11 cellular contexts compared by ENCODE assay signal in genomic region chr16:16240667-16241066, GRCh38. TPM values are rescaled to one million over a fixed set of nuclear protein-coding genes. Genes with fewer than 3 reads are reported as not detected.
DNase-seq lines count a peak whose midpoint lies in the region; ATAC-seq and TF ChIP-seq lines count a peak whose summit lies in the region.
"Not testable (repeated sequence)": the region's sequence is repeated elsewhere in the genome, so short reads cannot be mapped to it uniquely, and the experiment has no call there.
"Had no signal": no experiment of that assay in that cellular context is flagged by ENCODE, and none has a peak within 500 bp of the region (broad histone marks: within the 10 kb centered on the region; RNA-seq: fewer than 3 reads in every experiment).

No MANE protein-coding gene starts in this region.

- not testable (repeated sequence) for H3K9me3 ChIP-seq in cardiac muscle cell (ENCODE audit: low read depth); heart right ventricle; aorta (ENCODE audit: control insufficient read depth, low read length)

- H3K36me3 ChIP-seq in cardiac muscle cell; heart right ventricle; aorta (ENCODE audit: control insufficient read depth in 1 of 2, insufficient read depth in 2 of 2, low read length in 1 of 2): not testable (repeated sequence)

- not testable (repeated sequence) for TF ChIP-seq CTCF in cardiac muscle cell (IDR thresholded peaks at IDR 0.05; ENCODE audit: low read depth, low read length); heart right ventricle (IDR thresholded peaks at IDR 0.05)

- peak overlapping the region; percentile 39 for H3K27ac ChIP-seq in cardiac muscle cell
- H3K27ac ChIP-seq in heart right ventricle; aorta (ENCODE audit: low read depth in 1 of 2, low read length in 2 of 2): not testable (repeated sequence)

- ATAC-seq in Right ventricle myocardium inferior (peak; percentile 73), heart right ventricle (peak in 7 of 8 donors; percentile 59 to 91 (median 74)), left ventricle myocardium superior (peak; percentile 81), aorta (ENCODE audit: low FRiP score) (peak; percentile 36)

- H3K4me1 ChIP-seq in cardiac muscle cell (ENCODE audit: low read depth); heart right ventricle; aorta (ENCODE audit: control insufficient read depth in 1 of 2, insufficient read depth in 2 of 2, low read length in 2 of 2): not testable (repeated sequence)

- H3K4me3 ChIP-seq in cardiac muscle cell; heart right ventricle; aorta (ENCODE audit: low read length in 2 of 2): not testable (repeated sequence)

- not testable (repeated sequence) for H3K27me3 ChIP-seq in cardiac muscle cell; heart right ventricle; aorta (ENCODE audit: control insufficient read depth in 1 of 2, insufficient read depth in 2 of 2, low read length in 1 of 2)

- 21 to 46% methylated on average over 4 of the region's 4 CpGs for WGBS in heart right ventricle, 2 donors
- WGBS in aorta, 2 donors, result 67 to 70% methylated on average over 2 to 4 of the region's 4 CpGs

- intact Hi-C loops in Right ventricle myocardium inferior (cut with DNase I); heart right ventricle (cut with DNase I); left ventricle myocardium superior (cut with micrococcal nuclease); aorta (cut with DNase I): not testable (repeated sequence)

- DNase-seq in OCI-M1 (lab: John Stamatoyannopoulos, UW), result peak; percentile 4
- not testable (repeated sequence) for DNase-seq in Right ventricle myocardium inferior (ENCODE audit: missing footprints); aorta
- peak in 1 of 2 donors; percentile 19 for DNase-seq in cardiac muscle cell (ENCODE audit: low read depth in 1 of 2, low spot score in 1 of 2)
- DNase-seq in heart right ventricle, result peak in 1 of 2 donors; percentile 14
- DNase-seq in left ventricle myocardium superior, result peak; percentile 40
- DNase-seq in myocyte (ENCODE audit: low read depth), result peak; percentile 65

RNA-seq across cellular contexts. Expression of gene NOMO3, which starts 8.3 kb away (rescaled TPM):
- total RNA-seq in Right ventricle myocardium inferior (27.5 TPM), cardiac muscle cell (34.6 and 74.5 TPM in 2 replicates), heart right ventricle (100 to 1,000 TPM in 1 of 10 donors, 10 to 100 TPM in 9; 12.8 to 101 (median 52.4) TPM), left ventricle myocardium superior (34.0 TPM), myocyte (80.5 and 93.1 TPM in 2 replicates), aorta (10 to 100 TPM; 43.2 to 50.9 TPM)
- polyA plus RNA-seq in cardiac muscle cell (57.3 and 68.0 TPM in 2 replicates), heart right ventricle (10 to 100 TPM in 1 of 2 donors, 1 to 10 TPM in 1; 5.8 to 10.8 TPM), aorta (1 to 10 TPM; 7.0 to 7.7 TPM)
- polyA plus RNA-seq in myocyte (2012), result 51.1 TPM

RNA-seq across cellular contexts. Expression of gene ABCC6, which starts 17.4 kb away (rescaled TPM):
- total RNA-seq in Right ventricle myocardium inferior (2.2 TPM), cardiac muscle cell (4.8 and 10.0 TPM in 2 replicates), heart right ventricle (1 to 10 TPM in 5 of 10 donors, under 1 TPM in 5; 0.28 to 2.3 (median 1.0) TPM), left ventricle myocardium superior (2.1 TPM), myocyte (0.10 and 0.43 TPM in 2 replicates), aorta (1 to 10 TPM in 1 of 2 donors, under 1 TPM in 1; 0.36 to 4.4 TPM)
- polyA plus RNA-seq in cardiac muscle cell (7.1 and 12.6 TPM in 2 replicates), heart right ventricle (1 to 10 TPM in 1 of 2 donors, under 1 TPM in 1; 0.17 to 3.8 TPM), aorta (1 to 10 TPM in 1 of 2 donors, under 1 TPM in 1; 0.20 to 4.6 TPM)
- 0.25 TPM for polyA plus RNA-seq in myocyte (2012)
- total RNA-seq: A172; B cell; CD4-positive, alpha-beta T cell; CD8-positive, alpha-beta T cell had no signal
